ENCODE assay signal across 1 cellular context in genomic region chr6:17729223-17730077, GRCh38.
TF ChIP-seq lines count a peak whose summit lies in the region.

No MANE protein-coding gene starts in this region.

TF ChIP-seq in K562, 482 proteins besides CTCF, POLR2A, EP300 and RAD21 (continued from another document and continues in another):
- TF ChIP-seq DLX4 (CRISPR knock-in tag; IDR thresholded peaks at IDR 0.05) (no peak), YY1 (IDR thresholded peaks at IDR 0.05; ENCODE audit: borderline replicate concordance in 1 of 3, control insufficient read depth in 1 of 3, extremely low read depth in 1 of 3, insufficient read depth in 3 of 3, insufficient read length in 1 of 3, insufficient replicate concordance in 2 of 3, low read depth in 1 of 3, low read length in 2 of 3) (no peak), NUFIP1 (IDR thresholded peaks at IDR 0.05; ENCODE audit: partially characterized antibody) (no peak), ATF7 (IDR thresholded peaks at IDR 0.05) (no peak), NEUROD1 (IDR thresholded peaks at IDR 0.05; ENCODE audit: borderline replicate concordance, low read depth, low read length, partially characterized antibody) (peak; percentile 9), FOSL1 (tag; conservative IDR thresholded peaks at IDR 0.05) (peak; percentile 98), RBBP5 (IDR thresholded peaks at IDR 0.05; ENCODE audit: borderline replicate concordance, insufficient read depth, low read length, poor library complexity, severe bottlenecking) (no peak), PRDM10 (IDR thresholded peaks at IDR 0.05; ENCODE audit: partially characterized antibody) (no peak), ARNT (IDR thresholded peaks at IDR 0.05) (peak in 1 of 2 experiments; percentile 69; a peak in 2 of 4 replicates), FOXJ3 (CRISPR knock-in tag; IDR thresholded peaks at IDR 0.05) (no peak), PTRF (tag; IDR thresholded peaks at IDR 0.05) (no peak), ZBTB7A (IDR thresholded peaks at IDR 0.05; ENCODE audit: borderline replicate concordance, control insufficient read depth, low read depth, low read length) (no peak), KAT2B (IDR thresholded peaks at IDR 0.05; ENCODE audit: low read depth, low read length) (no peak), ZNF77 (CRISPR knock-in tag; IDR thresholded peaks at IDR 0.05) (no peak), TFAM (CRISPR knock-in tag; conservative IDR thresholded peaks at IDR 0.05) (no peak), ESRRB (CRISPR knock-in tag; IDR thresholded peaks at IDR 0.05; ENCODE audit: borderline replicate concordance) (no peak), MAFG (tag; conservative IDR thresholded peaks at IDR 0.05) (peak; percentile 60; the same call in 1 of the 2 replicates), KHSRP (IDR thresholded peaks at IDR 0.05) (no peak), HNRNPLL (IDR thresholded peaks at IDR 0.05; ENCODE audit: low read depth, low read length, poor library complexity, severe bottlenecking) (no peak), SRSF7 (optimal IDR thresholded peaks at IDR 0.05; ENCODE audit: low read depth, low read length) (no peak), MAFK (IDR thresholded peaks at IDR 0.05; ENCODE audit: low read length) (0 out of 2 replicates have a peak, but pooled peaks have one; percentile 16), RFX5 (IDR thresholded peaks at IDR 0.05; ENCODE audit: low read depth, low read length) (no peak), ZNF143 (CRISPR knock-in tag; IDR thresholded peaks at IDR 0.05) (no peak), ZNF354B (CRISPR knock-in tag; IDR thresholded peaks at IDR 0.05) (no peak), GTF2F1 (IDR thresholded peaks at IDR 0.05; ENCODE audit: low read depth, low read length) (no peak), IRF2 (CRISPR knock-in tag; IDR thresholded peaks at IDR 0.05) (no peak), DNMT1 (IDR thresholded peaks at IDR 0.05) (no peak), SUPT5H (IDR thresholded peaks at IDR 0.05) (0 out of 2 replicates have a peak, but pooled peaks have one; percentile 29), E2F5 (CRISPR knock-in tag; IDR thresholded peaks at IDR 0.05) (no peak)
- TF ChIP-seq, protein P1, sequence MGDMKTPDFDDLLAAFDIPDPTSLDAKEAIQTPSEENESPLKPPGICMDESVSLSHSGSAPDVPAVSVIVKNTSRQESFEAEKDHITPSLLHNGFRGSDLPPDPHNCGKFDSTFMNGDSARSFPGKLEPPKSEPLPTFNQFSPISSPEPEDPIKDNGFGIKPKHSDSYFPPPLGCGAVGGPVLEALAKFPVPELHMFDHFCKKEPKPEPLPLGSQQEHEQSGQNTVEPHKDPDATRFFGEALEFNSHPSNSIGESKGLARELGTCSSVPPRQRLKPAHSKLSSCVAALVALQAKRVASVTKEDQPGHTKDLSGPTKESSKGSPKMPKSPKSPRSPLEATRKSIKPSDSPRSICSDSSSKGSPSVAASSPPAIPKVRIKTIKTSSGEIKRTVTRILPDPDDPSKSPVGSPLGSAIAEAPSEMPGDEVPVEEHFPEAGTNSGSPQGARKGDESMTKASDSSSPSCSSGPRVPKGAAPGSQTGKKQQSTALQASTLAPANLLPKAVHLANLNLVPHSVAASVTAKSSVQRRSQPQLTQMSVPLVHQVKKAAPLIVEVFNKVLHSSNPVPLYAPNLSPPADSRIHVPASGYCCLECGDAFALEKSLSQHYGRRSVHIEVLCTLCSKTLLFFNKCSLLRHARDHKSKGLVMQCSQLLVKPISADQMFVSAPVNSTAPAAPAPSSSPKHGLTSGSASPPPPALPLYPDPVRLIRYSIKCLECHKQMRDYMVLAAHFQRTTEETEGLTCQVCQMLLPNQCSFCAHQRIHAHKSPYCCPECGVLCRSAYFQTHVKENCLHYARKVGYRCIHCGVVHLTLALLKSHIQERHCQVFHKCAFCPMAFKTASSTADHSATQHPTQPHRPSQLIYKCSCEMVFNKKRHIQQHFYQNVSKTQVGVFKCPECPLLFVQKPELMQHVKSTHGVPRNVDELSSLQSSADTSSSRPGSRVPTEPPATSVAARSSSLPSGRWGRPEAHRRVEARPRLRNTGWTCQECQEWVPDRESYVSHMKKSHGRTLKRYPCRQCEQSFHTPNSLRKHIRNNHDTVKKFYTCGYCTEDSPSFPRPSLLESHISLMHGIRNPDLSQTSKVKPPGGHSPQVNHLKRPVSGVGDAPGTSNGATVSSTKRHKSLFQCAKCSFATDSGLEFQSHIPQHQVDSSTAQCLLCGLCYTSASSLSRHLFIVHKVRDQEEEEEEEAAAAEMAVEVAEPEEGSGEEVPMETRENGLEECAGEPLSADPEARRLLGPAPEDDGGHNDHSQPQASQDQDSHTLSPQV (IDR thresholded peaks at IDR 0.05) = no peak; the same call in 1 of the 2 replicates
- TF ChIP-seq, protein P2, sequence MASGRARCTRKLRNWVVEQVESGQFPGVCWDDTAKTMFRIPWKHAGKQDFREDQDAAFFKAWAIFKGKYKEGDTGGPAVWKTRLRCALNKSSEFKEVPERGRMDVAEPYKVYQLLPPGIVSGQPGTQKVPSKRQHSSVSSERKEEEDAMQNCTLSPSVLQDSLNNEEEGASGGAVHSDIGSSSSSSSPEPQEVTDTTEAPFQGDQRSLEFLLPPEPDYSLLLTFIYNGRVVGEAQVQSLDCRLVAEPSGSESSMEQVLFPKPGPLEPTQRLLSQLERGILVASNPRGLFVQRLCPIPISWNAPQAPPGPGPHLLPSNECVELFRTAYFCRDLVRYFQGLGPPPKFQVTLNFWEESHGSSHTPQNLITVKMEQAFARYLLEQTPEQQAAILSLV (tag; IDR thresholded peaks at IDR 0.05) = no peak
- TF ChIP-seq, protein P3, sequence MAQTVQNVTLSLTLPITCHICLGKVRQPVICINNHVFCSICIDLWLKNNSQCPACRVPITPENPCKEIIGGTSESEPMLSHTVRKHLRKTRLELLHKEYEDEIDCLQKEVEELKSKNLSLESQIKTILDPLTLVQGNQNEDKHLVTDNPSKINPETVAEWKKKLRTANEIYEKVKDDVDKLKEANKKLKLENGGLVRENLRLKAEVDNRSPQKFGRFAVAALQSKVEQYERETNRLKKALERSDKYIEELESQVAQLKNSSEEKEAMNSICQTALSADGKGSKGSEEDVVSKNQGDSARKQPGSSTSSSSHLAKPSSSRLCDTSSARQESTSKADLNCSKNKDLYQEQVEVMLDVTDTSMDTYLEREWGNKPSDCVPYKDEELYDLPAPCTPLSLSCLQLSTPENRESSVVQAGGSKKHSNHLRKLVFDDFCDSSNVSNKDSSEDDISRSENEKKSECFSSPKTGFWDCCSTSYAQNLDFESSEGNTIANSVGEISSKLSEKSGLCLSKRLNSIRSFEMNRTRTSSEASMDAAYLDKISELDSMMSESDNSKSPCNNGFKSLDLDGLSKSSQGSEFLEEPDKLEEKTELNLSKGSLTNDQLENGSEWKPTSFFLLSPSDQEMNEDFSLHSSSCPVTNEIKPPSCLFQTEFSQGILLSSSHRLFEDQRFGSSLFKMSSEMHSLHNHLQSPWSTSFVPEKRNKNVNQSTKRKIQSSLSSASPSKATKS (CRISPR knock-in tag; IDR thresholded peaks at IDR 0.05) = no peak
- TF ChIP-seq, protein P4, sequence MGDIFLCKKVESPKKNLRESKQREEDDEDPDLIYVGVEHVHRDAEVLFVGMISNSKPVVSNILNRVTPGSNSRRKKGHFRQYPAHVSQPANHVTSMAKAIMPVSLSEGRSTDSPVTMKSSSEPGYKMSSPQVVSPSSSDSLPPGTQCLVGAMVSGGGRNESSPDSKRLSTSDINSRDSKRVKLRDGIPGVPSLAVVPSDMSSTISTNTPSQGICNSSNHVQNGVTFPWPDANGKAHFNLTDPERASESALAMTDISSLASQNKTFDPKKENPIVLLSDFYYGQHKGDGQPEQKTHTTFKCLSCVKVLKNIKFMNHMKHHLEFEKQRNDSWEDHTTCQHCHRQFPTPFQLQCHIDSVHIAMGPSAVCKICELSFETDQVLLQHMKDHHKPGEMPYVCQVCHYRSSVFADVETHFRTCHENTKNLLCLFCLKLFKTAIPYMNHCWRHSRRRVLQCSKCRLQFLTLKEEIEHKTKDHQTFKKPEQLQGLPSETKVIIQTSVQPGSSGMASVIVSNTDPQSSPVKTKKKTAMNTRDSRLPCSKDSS (IDR thresholded peaks at IDR 0.05; ENCODE audit: low read depth, partially characterized antibody) = no peak
- TF ChIP-seq, protein P5, sequence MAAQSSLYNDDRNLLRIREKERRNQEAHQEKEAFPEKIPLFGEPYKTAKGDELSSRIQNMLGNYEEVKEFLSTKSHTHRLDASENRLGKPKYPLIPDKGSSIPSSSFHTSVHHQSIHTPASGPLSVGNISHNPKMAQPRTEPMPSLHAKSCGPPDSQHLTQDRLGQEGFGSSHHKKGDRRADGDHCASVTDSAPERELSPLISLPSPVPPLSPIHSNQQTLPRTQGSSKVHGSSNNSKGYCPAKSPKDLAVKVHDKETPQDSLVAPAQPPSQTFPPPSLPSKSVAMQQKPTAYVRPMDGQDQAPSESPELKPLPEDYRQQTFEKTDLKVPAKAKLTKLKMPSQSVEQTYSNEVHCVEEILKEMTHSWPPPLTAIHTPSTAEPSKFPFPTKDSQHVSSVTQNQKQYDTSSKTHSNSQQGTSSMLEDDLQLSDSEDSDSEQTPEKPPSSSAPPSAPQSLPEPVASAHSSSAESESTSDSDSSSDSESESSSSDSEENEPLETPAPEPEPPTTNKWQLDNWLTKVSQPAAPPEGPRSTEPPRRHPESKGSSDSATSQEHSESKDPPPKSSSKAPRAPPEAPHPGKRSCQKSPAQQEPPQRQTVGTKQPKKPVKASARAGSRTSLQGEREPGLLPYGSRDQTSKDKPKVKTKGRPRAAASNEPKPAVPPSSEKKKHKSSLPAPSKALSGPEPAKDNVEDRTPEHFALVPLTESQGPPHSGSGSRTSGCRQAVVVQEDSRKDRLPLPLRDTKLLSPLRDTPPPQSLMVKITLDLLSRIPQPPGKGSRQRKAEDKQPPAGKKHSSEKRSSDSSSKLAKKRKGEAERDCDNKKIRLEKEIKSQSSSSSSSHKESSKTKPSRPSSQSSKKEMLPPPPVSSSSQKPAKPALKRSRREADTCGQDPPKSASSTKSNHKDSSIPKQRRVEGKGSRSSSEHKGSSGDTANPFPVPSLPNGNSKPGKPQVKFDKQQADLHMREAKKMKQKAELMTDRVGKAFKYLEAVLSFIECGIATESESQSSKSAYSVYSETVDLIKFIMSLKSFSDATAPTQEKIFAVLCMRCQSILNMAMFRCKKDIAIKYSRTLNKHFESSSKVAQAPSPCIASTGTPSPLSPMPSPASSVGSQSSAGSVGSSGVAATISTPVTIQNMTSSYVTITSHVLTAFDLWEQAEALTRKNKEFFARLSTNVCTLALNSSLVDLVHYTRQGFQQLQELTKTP (IDR thresholded peaks at IDR 0.05; ENCODE audit: low read depth in 1 of 2, partially characterized antibody in 2 of 2) = peak in 1 of 2 experiments; percentile 38
- TF ChIP-seq, protein P6, sequence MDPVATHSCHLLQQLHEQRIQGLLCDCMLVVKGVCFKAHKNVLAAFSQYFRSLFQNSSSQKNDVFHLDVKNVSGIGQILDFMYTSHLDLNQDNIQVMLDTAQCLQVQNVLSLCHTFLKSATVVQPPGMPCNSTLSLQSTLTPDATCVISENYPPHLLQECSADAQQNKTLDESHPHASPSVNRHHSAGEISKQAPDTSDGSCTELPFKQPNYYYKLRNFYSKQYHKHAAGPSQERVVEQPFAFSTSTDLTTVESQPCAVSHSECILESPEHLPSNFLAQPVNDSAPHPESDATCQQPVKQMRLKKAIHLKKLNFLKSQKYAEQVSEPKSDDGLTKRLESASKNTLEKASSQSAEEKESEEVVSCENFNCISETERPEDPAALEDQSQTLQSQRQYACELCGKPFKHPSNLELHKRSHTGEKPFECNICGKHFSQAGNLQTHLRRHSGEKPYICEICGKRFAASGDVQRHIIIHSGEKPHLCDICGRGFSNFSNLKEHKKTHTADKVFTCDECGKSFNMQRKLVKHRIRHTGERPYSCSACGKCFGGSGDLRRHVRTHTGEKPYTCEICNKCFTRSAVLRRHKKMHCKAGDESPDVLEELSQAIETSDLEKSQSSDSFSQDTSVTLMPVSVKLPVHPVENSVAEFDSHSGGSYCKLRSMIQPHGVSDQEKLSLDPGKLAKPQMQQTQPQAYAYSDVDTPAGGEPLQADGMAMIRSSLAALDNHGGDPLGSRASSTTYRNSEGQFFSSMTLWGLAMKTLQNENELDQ (CRISPR knock-in tag; IDR thresholded peaks at IDR 0.05; ENCODE audit: borderline replicate concordance) = no peak
- TF ChIP-seq, protein P7, sequence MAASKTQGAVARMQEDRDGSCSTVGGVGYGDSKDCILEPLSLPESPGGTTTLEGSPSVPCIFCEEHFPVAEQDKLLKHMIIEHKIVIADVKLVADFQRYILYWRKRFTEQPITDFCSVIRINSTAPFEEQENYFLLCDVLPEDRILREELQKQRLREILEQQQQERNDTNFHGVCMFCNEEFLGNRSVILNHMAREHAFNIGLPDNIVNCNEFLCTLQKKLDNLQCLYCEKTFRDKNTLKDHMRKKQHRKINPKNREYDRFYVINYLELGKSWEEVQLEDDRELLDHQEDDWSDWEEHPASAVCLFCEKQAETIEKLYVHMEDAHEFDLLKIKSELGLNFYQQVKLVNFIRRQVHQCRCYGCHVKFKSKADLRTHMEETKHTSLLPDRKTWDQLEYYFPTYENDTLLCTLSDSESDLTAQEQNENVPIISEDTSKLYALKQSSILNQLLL (CRISPR knock-in tag; IDR thresholded peaks at IDR 0.05; ENCODE audit: borderline replicate concordance) = no peak
